1 cellular context compared by ENCODE assay signal in genomic region chr6:34887753-34888440, GRCh38.
TF ChIP-seq lines count a peak whose summit lies in the region.

Gene TAF11 (minus strand): TSS chr6:34888042. CDS start chr6:34887957, 85 bp downstream.

TF ChIP-seq in K562, 482 proteins besides CTCF, POLR2A, EP300 and RAD21 (continued from another document and continues in another):
- 0 out of 2 replicates have a peak, but pooled peaks have one; percentile 66 for TF ChIP-seq THRB (CRISPR knock-in tag; conservative IDR thresholded peaks at IDR 0.05)
- TF ChIP-seq ZNF740 (CRISPR knock-in tag; IDR thresholded peaks at IDR 0.05) = peak; percentile 70
- no peak for TF ChIP-seq ZNF740 (tag; IDR thresholded peaks at IDR 0.05)
- TF ChIP-seq NFIC (IDR thresholded peaks at IDR 0.05) = peak; percentile 41
- TF ChIP-seq ZNF263 (CRISPR knock-in tag; IDR thresholded peaks at IDR 0.05; ENCODE audit: borderline replicate concordance) = peak; percentile 68; the same call in 1 of the 2 replicates
- TF ChIP-seq PCBP1 (IDR thresholded peaks at IDR 0.05; ENCODE audit: low read depth, low read length, poor library complexity, severe bottlenecking) = no peak
- peak; percentile 91 for TF ChIP-seq ZFX (CRISPR knock-in tag; IDR thresholded peaks at IDR 0.05)
- TF ChIP-seq SNRNP70 (optimal IDR thresholded peaks at IDR 0.05; ENCODE audit: low read depth, low read length) = no peak
- no peak for TF ChIP-seq KLF13 (tag; IDR thresholded peaks at IDR 0.05; ENCODE audit: borderline replicate concordance, low read depth)
- 0 out of 2 replicates have a peak, but pooled peaks have one; percentile 39 for TF ChIP-seq XRCC5 (IDR thresholded peaks at IDR 0.05; ENCODE audit: low read depth, low read length)
- peak; percentile 5 for TF ChIP-seq MEIS2 (IDR thresholded peaks at IDR 0.05; ENCODE audit: partially characterized antibody)
- 0 out of 2 replicates have a peak, but pooled peaks have one; percentile 19 for TF ChIP-seq ZBTB2 (IDR thresholded peaks at IDR 0.05)
- TF ChIP-seq SMARCC2 (IDR thresholded peaks at IDR 0.05; ENCODE audit: low read depth) = 0 out of 2 replicates have a peak, but pooled peaks have one; percentile 14
- peak; percentile 15 for TF ChIP-seq NCOA4 (IDR thresholded peaks at IDR 0.05; ENCODE audit: partially characterized antibody)
- peak; percentile 91; the same call in 1 of the 2 replicates for TF ChIP-seq RREB1 (CRISPR knock-in tag; IDR thresholded peaks at IDR 0.05)
- TF ChIP-seq ZNF165 (CRISPR knock-in tag; IDR thresholded peaks at IDR 0.05; ENCODE audit: borderline replicate concordance) = 0 out of 2 replicates have a peak, but pooled peaks have one; percentile 29
- TF ChIP-seq HCFC1 (IDR thresholded peaks at IDR 0.05; ENCODE audit: low read depth, low read length) = peak; percentile 85
- no peak for TF ChIP-seq PHB2 (IDR thresholded peaks at IDR 0.05; ENCODE audit: low read depth)
- peak; percentile 61 to 67; a peak in 3 of 4 replicates for TF ChIP-seq NRF1 (conservative IDR thresholded peaks at IDR 0.05 in 1 of 2, IDR thresholded peaks at IDR 0.05 in 1 of 2)
- 0 out of 2 replicates have a peak, but pooled peaks have one; percentile 22 for TF ChIP-seq STAT6 (CRISPR knock-in tag; IDR thresholded peaks at IDR 0.05)
- peak in 1 of 2 experiments; percentile 69; a peak in 2 of 4 replicates for TF ChIP-seq ETV6 (IDR thresholded peaks at IDR 0.05; ENCODE audit: borderline replicate concordance in 1 of 2, low read depth in 2 of 2, low read length in 1 of 2)
- no peak; the same call in 1 of the 2 replicates for TF ChIP-seq ETV6 (CRISPR knock-in tag; IDR thresholded peaks at IDR 0.05; ENCODE audit: borderline replicate concordance)
- TF ChIP-seq MEF2D (tag; conservative IDR thresholded peaks at IDR 0.05; ENCODE audit: low read depth) = no peak
- TF ChIP-seq MAFK (IDR thresholded peaks at IDR 0.05; ENCODE audit: low read length) = no peak
- TF ChIP-seq TGIF2 (CRISPR knock-in tag; IDR thresholded peaks at IDR 0.05) = no peak
- TF ChIP-seq FOXP4 (CRISPR knock-in tag; IDR thresholded peaks at IDR 0.05; ENCODE audit: borderline replicate concordance) = no peak
- peak; percentile 80 for TF ChIP-seq ZNF431 (CRISPR knock-in tag; IDR thresholded peaks at IDR 0.05)
- no peak for TF ChIP-seq HNRNPUL1 (IDR thresholded peaks at IDR 0.05; ENCODE audit: low read length)
- no peak for TF ChIP-seq DEAF1 (CRISPR knock-in tag; IDR thresholded peaks at IDR 0.05)
- TF ChIP-seq CREBBP (IDR thresholded peaks at IDR 0.05; ENCODE audit: low read depth, low read length) = no peak
- peak; percentile 53; the same call in 1 of the 2 replicates for TF ChIP-seq ZNF175 (CRISPR knock-in tag; IDR thresholded peaks at IDR 0.05; ENCODE audit: low read depth)
- no peak for TF ChIP-seq XRCC3 (IDR thresholded peaks at IDR 0.05)
- no peak for TF ChIP-seq CAMTA2 (CRISPR knock-in tag; conservative IDR thresholded peaks at IDR 0.05)
- TF ChIP-seq ZNF324 (CRISPR knock-in tag; IDR thresholded peaks at IDR 0.05) = no peak
- TF ChIP-seq SAFB2 (IDR thresholded peaks at IDR 0.05; ENCODE audit: borderline replicate concordance, low read depth, low read length, severe bottlenecking) = no peak
- TF ChIP-seq ZBTB34 (CRISPR knock-in tag; IDR thresholded peaks at IDR 0.05) = no peak
- TF ChIP-seq SAFB (IDR thresholded peaks at IDR 0.05; ENCODE audit: borderline replicate concordance, low read depth, low read length) = no peak
- TF ChIP-seq ZNF174 (CRISPR knock-in tag; IDR thresholded peaks at IDR 0.05) = no peak
- no peak for TF ChIP-seq ZFP1 (CRISPR knock-in tag; IDR thresholded peaks at IDR 0.05)
- TF ChIP-seq JUN (IDR thresholded peaks at IDR 0.05; ENCODE audit: borderline replicate concordance, low read depth, low read length) = peak; percentile 83
- TF ChIP-seq JUN (CRISPR knock-in tag; IDR thresholded peaks at IDR 0.05; ENCODE audit: borderline replicate concordance) = peak; percentile 96; the same call in 1 of the 2 replicates
- peak; percentile 92 for TF ChIP-seq MYC (IDR thresholded peaks at IDR 0.05; ENCODE audit: low read depth, low read length)
- TF ChIP-seq MYC (CRISPR knock-in tag; IDR thresholded peaks at IDR 0.05; ENCODE audit: borderline replicate concordance, low read depth) = peak; percentile 54; the same call in 1 of the 2 replicates
- peak; percentile 67 for TF ChIP-seq LCOR (CRISPR knock-in tag; IDR thresholded peaks at IDR 0.05)
- no peak for TF ChIP-seq PHB (CRISPR knock-in tag; IDR thresholded peaks at IDR 0.05)
- TF ChIP-seq STAT5B (CRISPR knock-in tag; IDR thresholded peaks at IDR 0.05) = no peak
- no peak for TF ChIP-seq ZNF253 (CRISPR knock-in tag; conservative IDR thresholded peaks at IDR 0.05)
- TF ChIP-seq RB1 (IDR thresholded peaks at IDR 0.05; ENCODE audit: low read depth) = peak; percentile 73; the same call in 1 of the 2 replicates
- peak; percentile 45 to 52; a peak in 1 of 4 replicates for TF ChIP-seq ARNT (IDR thresholded peaks at IDR 0.05)
- peak; percentile 34 to 35; a peak in 1 of 4 replicates for TF ChIP-seq SIX5 (IDR thresholded peaks at IDR 0.05; ENCODE audit: borderline replicate concordance in 1 of 2, insufficient read depth in 1 of 2, low read depth in 1 of 2, low read length in 2 of 2)
